In genomic region chr6:22024973-22025467, GRCh38 we compare ENCODE assay signal across 9 cellular contexts.
A peak's percentile ranks its signal among the peaks of the same experiment; 100 is the strongest.
DNase-seq lines count a peak whose midpoint lies in the region; ATAC-seq and TF ChIP-seq lines count a peak whose summit lies in the region.
"Had no signal": no experiment of that assay in that cellular context is flagged by ENCODE, and none has a peak within 500 bp of the region (broad histone marks: within the 10 kb centered on the region; RNA-seq: fewer than 3 reads in every experiment).

No MANE protein-coding gene starts in this region.

- H3K9ac ChIP-seq in Loucy (ENCODE audit: low read depth, low read length, poor library complexity, severe bottlenecking): peak overlapping the region; percentile 80

- peak overlapping the region; percentile 78 for H3K4me2 ChIP-seq in Loucy (ENCODE audit: low read depth, low read length, poor library complexity, severe bottlenecking)

- H4K20me1 ChIP-seq in Loucy (ENCODE audit: insufficient read depth, low read length, poor library complexity, severe bottlenecking): no peaks in the 10 kb centered on the region

- peaks cover 8% of the 10 kb centered on the region for H3K9me3 ChIP-seq in Loucy (ENCODE audit: insufficient read depth, low read depth, low read length)

- ATAC-seq in GM21717 (IDR thresholded peaks at IDR 0.05; ENCODE audit: unreplicated experiment): peak; percentile 19

- peaks cover 45% of the 10 kb centered on the region for H3K79me2 ChIP-seq in Loucy (ENCODE audit: insufficient read depth, low read length)

- H3K36me3 ChIP-seq in GM06990 (ENCODE audit: control insufficient read depth, insufficient read depth, low read length): no peaks in the 10 kb centered on the region
- H3K36me3 ChIP-seq in Loucy (ENCODE audit: insufficient read depth, low read length): peaks cover 42% of the 10 kb centered on the region

- DNase-seq in GM06990 (ENCODE audit: extremely low read depth, insufficient read length) (no peak), dorsolateral prefrontal cortex (no peak), NCI-H2171 treated with DMSO at 0.1 percent for 48 hours (lab: John Stamatoyannopoulos, UW) (no peak)
- DNase-seq in activated CD4-positive, CD25-positive, alpha-beta regulatory T cell treated with anti-CD3 and anti-CD28 coated beads, Interleukin-2, amount 50 U/mL, for 72 hours: no peak
- no peak for DNase-seq in effector CD4-positive, alpha-beta T cell
- DNase-seq: activated naive CD8-positive, alpha-beta T cell treated with anti-CD3 and anti-CD28 coated beads, Interleukin-2, amount 10 ng/mL, durations not matched to agents 7 days and 5 days had no signal

- H3K4me1 ChIP-seq in Loucy (ENCODE audit: insufficient read depth, low read length, poor library complexity, severe bottlenecking): peaks cover 89% of the 10 kb centered on the region

- H3K27me3 ChIP-seq in GM06990 (replicated peaks; ENCODE audit: control insufficient read depth, insufficient read depth, low read length): no peaks in the 10 kb centered on the region
- H3K27me3 ChIP-seq in Loucy (ENCODE audit: insufficient read depth, low read length, poor library complexity, severe bottlenecking): no peaks in the 10 kb centered on the region
- H3K27me3 ChIP-seq in layer of hippocampus (ENCODE audit: control insufficient read depth, insufficient read depth, low read length): no peaks in the 10 kb centered on the region
- H3K27me3 ChIP-seq in dorsolateral prefrontal cortex: no peaks in the 10 kb centered on the region

- H2AFZ ChIP-seq in Loucy (ENCODE audit: low read length): no peak overlapping the region

- H3K9me2 ChIP-seq in Loucy (replicated peaks; ENCODE audit: low read depth, low read length): no peaks in the 10 kb centered on the region

- H3F3A ChIP-seq in Loucy (ENCODE audit: low read depth): peaks cover 34% of the 10 kb centered on the region

- intact Hi-C loops in dorsolateral prefrontal cortex (cut with DNase I): no loop called here

- H3K27ac ChIP-seq in layer of hippocampus (ENCODE audit: low read depth, low read length) (peak overlapping the region; percentile 21), dorsolateral prefrontal cortex (peak overlapping the region in 21 of 59 donors; percentile 4 to 64 (median 37))

- H3K4me3 ChIP-seq in GM06990 (replicated peaks; ENCODE audit: low read depth, low read length): peak overlapping the region; percentile 57
- H3K4me3 ChIP-seq in Loucy (ENCODE audit: low read length, poor library complexity, severe bottlenecking): peak overlapping the region; percentile 64
- peak overlapping the region in 9 of 59 donors; percentile 1 to 35 (median 19) for H3K4me3 ChIP-seq in dorsolateral prefrontal cortex

- TF ChIP-seq CTCF in GM06990 (IDR thresholded peaks at IDR 0.05; ENCODE audit: insufficient read depth, low read length, poor library complexity, severe bottlenecking) (no peak), Loucy (conservative IDR thresholded peaks at IDR 0.05; ENCODE audit: low read length) (no peak), dorsolateral prefrontal cortex (IDR thresholded peaks at IDR 0.05 in 54 of 56, conservative IDR thresholded peaks at IDR 0.05 in 2 of 56; ENCODE audit: low read depth in 1 of 56, partially characterized antibody in 56 of 56) (no peak)
